In the genomic region with DNA sequence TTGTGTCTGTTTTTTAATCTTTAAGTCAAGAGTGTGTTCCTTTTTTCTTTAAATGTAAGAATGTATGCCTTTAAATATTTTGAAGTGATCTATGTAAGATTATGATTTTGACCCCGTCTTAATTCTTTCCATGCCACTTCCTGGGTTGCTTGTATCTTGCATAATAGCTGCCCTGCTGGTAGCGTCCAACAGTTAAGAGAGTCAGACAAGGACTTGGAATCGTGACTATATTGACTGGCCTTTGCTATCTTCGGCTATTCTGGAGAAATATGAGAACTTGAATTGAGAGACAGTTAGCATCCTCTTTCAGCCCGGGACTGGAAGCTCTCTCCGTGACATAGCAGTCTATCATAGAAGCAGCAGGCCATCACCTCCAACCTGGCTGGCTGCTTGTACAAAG, we compare ENCODE assay signal across 25 cellular contexts. TPM values are rescaled to one million over a fixed set of nuclear protein-coding genes. Genes with fewer than 3 reads are reported as not detected.
DNase-seq lines count a peak whose midpoint lies in the region; ATAC-seq and TF ChIP-seq lines count a peak whose summit lies in the region.
"Had no signal": no experiment of that assay in that cellular context is flagged by ENCODE, and none has a peak within 500 bp of the region (broad histone marks: within the 10 kb centered on the region; RNA-seq: fewer than 3 reads in every experiment).

No MANE protein-coding gene starts in this region.

- TF ChIP-seq CTCF in neural progenitor cell (IDR thresholded peaks at IDR 0.05), result no peak

- no peaks in the 10 kb centered on the region for H3K4me1 ChIP-seq in neural progenitor cell
- H3K4me1 ChIP-seq: breast epithelium, prostate gland had no signal

- H3K36me3 Mint-ChIP-seq in neural progenitor cell, result peaks cover 40% of the 10 kb centered on the region
- H3K36me3 Mint-ChIP-seq in stimulated activated memory B cell treated with anti-CD40 and anti-IgM and Interleukin-4, amounts not matched to agents 10 μg/mL and 1 μg/mL and 100 μg/mL, for 72 hours, result no peaks in the 10 kb centered on the region
- H3K36me3 Mint-ChIP-seq: CD14-positive monocyte had no signal

- H3K36me3 ChIP-seq in neural progenitor cell, result no peaks in the 10 kb centered on the region
- H3K36me3 ChIP-seq: breast epithelium, MG63, prostate gland had no signal

- no peak overlapping the region for H3K9ac ChIP-seq in neural progenitor cell

- H3K27ac Mint-ChIP-seq in neural progenitor cell, result peak overlapping the region; percentile 44
- no peak overlapping the region for H3K27ac Mint-ChIP-seq in stimulated activated memory B cell treated with anti-CD40 and anti-IgM and Interleukin-4, amounts not matched to agents 10 μg/mL and 1 μg/mL and 100 μg/mL, for 72 hours
- H3K27ac Mint-ChIP-seq: activated CD4-positive, alpha-beta T cell treated with anti-CD3 and anti-CD28 coated beads, Interleukin-2, amount 10 ng/mL, durations not matched to agents 7 days and 5 days; activated naive CD8-positive, alpha-beta T cell treated with anti-CD3 and anti-CD28 coated beads, Interleukin-2, amount 50 U/mL, for 24 hours; CD14-positive monocyte; dendritic cell treated with granulocyte-macrophage colony-stimulating factor and Interleukin-4, amounts not matched to agents 40 ng/mL and 50 ng/mL, for 4 days had no signal

- no peaks in the 10 kb centered on the region for H4K20me1 ChIP-seq in neural progenitor cell (ENCODE audit: low read depth)

- DNase-seq in AG08395 (ENCODE audit: low spot score) (peak; percentile 17), MV-4-11 (lab: John Stamatoyannopoulos, UW) (peak; percentile 69), fibroblast of peridontal ligament (ENCODE audit: extremely low read depth) (peak; percentile 56), neural progenitor cell (ENCODE audit: low spot score) (no peak), NCI-H2227 treated with DMSO at 0.1 percent for 48 hours (lab: John Stamatoyannopoulos, UW) (no peak), HuH-7.5 (ENCODE audit: low spot score) (no peak)
- DNase-seq: activated CD4-positive, alpha-beta T cell treated with anti-CD3 and anti-CD28 coated beads, Interleukin-2, amount 10 ng/mL, durations not matched to agents 7 days and 5 days; activated CD8-positive, alpha-beta memory T cell treated with anti-CD3 and anti-CD28 coated beads, Interleukin-2, amount 50 U/mL, for 48 hours; activated naive CD8-positive, alpha-beta T cell treated with anti-CD3 and anti-CD28 coated beads, Interleukin-2, amount 50 U/mL, for 24 hours; GDM1; H7; left colon; MG63; NCI-H226; NCI-H774; stimulated activated CD4-positive, alpha-beta T cell treated with anti-CD3 and anti-CD28 coated beads, Interleukin-12 subunit alpha, Interleukin-12 subunit beta, amount 100 ng/mL, for 4 hours; substantia nigra; T-helper 1 cell had no signal

- H3K27ac ChIP-seq in neural progenitor cell, result no peak overlapping the region
- H3K27ac ChIP-seq: breast epithelium, prostate gland had no signal

- H3K27me3 Mint-ChIP-seq in neural progenitor cell (ENCODE audit: insufficient read depth, low read depth), result peaks cover 3% of the 10 kb centered on the region
- no peaks in the 10 kb centered on the region for H3K27me3 Mint-ChIP-seq in stimulated activated memory B cell treated with anti-CD40 and anti-IgM and Interleukin-4, amounts not matched to agents 10 μg/mL and 1 μg/mL and 100 μg/mL, for 72 hours
- H3K27me3 Mint-ChIP-seq: dendritic cell treated with granulocyte-macrophage colony-stimulating factor and Interleukin-4, amounts not matched to agents 40 ng/mL and 50 ng/mL, for 4 days had no signal

- no peak overlapping the region for H3K4me3 ChIP-seq in neural progenitor cell
- H3K4me3 ChIP-seq: breast epithelium, MG63, prostate gland had no signal

- H3K79me2 ChIP-seq in neural progenitor cell (ENCODE audit: low read depth), result no peaks in the 10 kb centered on the region

- no peaks in the 10 kb centered on the region for H3K9me3 Mint-ChIP-seq in neural progenitor cell
- peaks cover 3% of the 10 kb centered on the region for H3K9me3 Mint-ChIP-seq in stimulated activated memory B cell treated with anti-CD40 and anti-IgM and Interleukin-4, amounts not matched to agents 10 μg/mL and 1 μg/mL and 100 μg/mL, for 72 hours
- H3K9me3 Mint-ChIP-seq: activated CD4-positive, alpha-beta T cell treated with anti-CD3 and anti-CD28 coated beads, Interleukin-2, amount 10 ng/mL, durations not matched to agents 7 days and 5 days; dendritic cell treated with granulocyte-macrophage colony-stimulating factor and Interleukin-4, amounts not matched to agents 40 ng/mL and 50 ng/mL, for 4 days had no signal

- peaks cover 16% of the 10 kb centered on the region for H3K4me1 Mint-ChIP-seq in neural progenitor cell
- H3K4me1 Mint-ChIP-seq in stimulated activated memory B cell treated with anti-CD40 and anti-IgM and Interleukin-4, amounts not matched to agents 10 μg/mL and 1 μg/mL and 100 μg/mL, for 72 hours, result no peaks in the 10 kb centered on the region
- H3K4me1 Mint-ChIP-seq: activated CD4-positive, alpha-beta T cell treated with anti-CD3 and anti-CD28 coated beads, Interleukin-2, amount 10 ng/mL, durations not matched to agents 7 days and 5 days; activated naive CD8-positive, alpha-beta T cell treated with anti-CD3 and anti-CD28 coated beads, Interleukin-2, amount 50 U/mL, for 24 hours; CD14-positive monocyte had no signal

- no peak overlapping the region for H3K4me2 ChIP-seq in neural progenitor cell

- H3F3A ChIP-seq in neural progenitor cell (ENCODE audit: low read depth), result no peaks in the 10 kb centered on the region

- H3K27me3 ChIP-seq in neural progenitor cell, result no peaks in the 10 kb centered on the region
- H3K27me3 ChIP-seq: breast epithelium, MG63 had no signal

- no peak overlapping the region for H2AFZ ChIP-seq in neural progenitor cell (replicated peaks)

- no peak for ATAC-seq in stimulated activated memory B cell treated with anti-CD40 and anti-IgM and Interleukin-4, amounts not matched to agents 10 μg/mL and 1 μg/mL and 100 μg/mL, for 72 hours
- no peak for ATAC-seq in HG02759 (IDR thresholded peaks at IDR 0.05; ENCODE audit: unreplicated experiment)
- ATAC-seq: activated naive CD8-positive, alpha-beta T cell treated with anti-CD3 and anti-CD28 coated beads, Interleukin-2, amount 50 U/mL, for 24 hours; left colon had no signal

- H3K4me3 Mint-ChIP-seq in neural progenitor cell, result no peak overlapping the region
- H3K4me3 Mint-ChIP-seq in stimulated activated memory B cell treated with anti-CD40 and anti-IgM and Interleukin-4, amounts not matched to agents 10 μg/mL and 1 μg/mL and 100 μg/mL, for 72 hours, result no peak overlapping the region
- H3K4me3 Mint-ChIP-seq: activated CD4-positive, alpha-beta T cell treated with anti-CD3 and anti-CD28 coated beads, Interleukin-2, amount 10 ng/mL, durations not matched to agents 7 days and 5 days; activated naive CD8-positive, alpha-beta T cell treated with anti-CD3 and anti-CD28 coated beads, Interleukin-2, amount 50 U/mL, for 24 hours; CD14-positive monocyte; dendritic cell treated with granulocyte-macrophage colony-stimulating factor and Interleukin-4, amounts not matched to agents 40 ng/mL and 50 ng/mL, for 4 days had no signal

- H3K9me3 ChIP-seq in neural progenitor cell (ENCODE audit: low read depth), result no peaks in the 10 kb centered on the region
- H3K9me3 ChIP-seq: breast epithelium, prostate gland had no signal

RNA-seq across cellular contexts. Expression of gene NRP1, which starts 13.0 kb away (rescaled TPM):
- total RNA-seq in neural progenitor cell (ENCODE audit: low replicate concordance), result 1.9 and 2.0 TPM in 2 replicates
- total RNA-seq: OCI-LY7 had no signal

Comparison
In these comparisons a context has a peak if more than half of its experiments do, and no peak if none do; other contexts are left out.
1. DNase-seq: peak in AG08395 (single experiment), MV-4-11 (single experiment) and fibroblast of peridontal ligament (single experiment); none in neural progenitor cell (single experiment), NCI-H2227 treated with DMSO at 0.1 percent for 48 hours (single experiment) and HuH-7.5 (single experiment).